Comparison of ENCODE assay signal across 19 cellular contexts in the genomic region with DNA sequence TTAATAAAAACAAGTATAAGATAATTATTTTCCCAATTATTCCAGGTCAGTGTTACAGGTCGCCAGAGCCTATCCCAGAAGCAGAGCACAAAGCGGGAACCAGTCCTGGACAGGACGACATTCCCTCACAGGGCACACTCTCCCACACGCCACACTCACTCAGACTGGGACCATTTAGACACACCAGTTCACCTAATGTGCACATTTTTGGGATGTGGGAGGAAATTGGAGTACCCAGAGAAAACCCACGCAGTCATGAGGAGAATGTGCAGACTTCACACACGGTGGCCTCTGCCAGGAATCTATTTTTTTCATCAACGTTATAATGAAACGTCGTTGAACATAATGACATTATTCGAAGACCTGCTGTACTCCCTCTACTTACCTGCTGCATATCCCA. TPM values are rescaled to one million over a fixed set of nuclear protein-coding genes. Genes with fewer than 3 reads are reported as not detected.
DNase-seq lines count a peak whose midpoint lies in the region; ATAC-seq, FAIRE-seq and TF ChIP-seq lines count a peak whose summit lies in the region.
"Had no signal": no experiment of that assay in that cellular context is flagged by ENCODE, and none has a peak within 500 bp of the region (broad histone marks: within the 10 kb centered on the region; RNA-seq: fewer than 3 reads in every experiment).

No MANE protein-coding gene starts in this region.

- POLR2A ChIA-PET in HCT116 (lab: Charles Lee) = no interaction called here

- no peaks in the 10 kb centered on the region for H3K9me2 ChIP-seq in HCT116 (ENCODE audit: insufficient read depth)

- H3K4me1 ChIP-seq in HCT116 (ENCODE audit: control insufficient read depth in 1 of 2, insufficient read depth in 2 of 2, low read length in 2 of 2) (peaks cover 14 to 37% of the 10 kb centered on the region in 2 experiments), SJSA1 (replicated peaks) (peaks cover 39% of the 10 kb centered on the region), fibroblast of lung (ENCODE audit: control insufficient read depth, extremely low read depth, insufficient read depth, low read length) (peaks cover 13% of the 10 kb centered on the region), skeletal muscle satellite cell (ENCODE audit: control insufficient read depth, insufficient read depth, low read length) (peaks cover 26% of the 10 kb centered on the region), thyroid gland (no peaks in the 10 kb centered on the region), pancreas (no peaks in the 10 kb centered on the region)

- FAIRE-seq in pancreas (lab: Jason Lieb, UNC) = no peak

- H3K27ac ChIP-seq in HCT116 (ENCODE audit: low read depth, low read length) (no peak overlapping the region), SJSA1 (peak overlapping the region; percentile 95), fibroblast of lung (ENCODE audit: insufficient read depth, low read length) (peak overlapping the region; percentile 86), thyroid gland (no peak overlapping the region), pancreas (no peak overlapping the region)

- ATAC-seq in HCT116 (no peak), pancreas (no peak)

- intact Hi-C loops in HCT116 (cut with micrococcal nuclease) = loop anchor here (10.0 kb wide), 1 partner anchor 446 kb away; no protein-coding TSS in a partner anchor
- intact Hi-C loops in thyroid gland (cut with DNase I) = loop anchor here (10.0 kb wide), 1 partner anchor 96 kb away; a partner anchor contains a TSS
- intact Hi-C loops in pancreas (cut with DNase I) = no loop called here

- H3K9me3 ChIP-seq in HCT116 (ENCODE audit: control insufficient read depth in 1 of 2, insufficient read depth in 1 of 2, low read depth in 1 of 2, low read length in 2 of 2) = no peaks in the 10 kb centered on the region
- H3K9me3 ChIP-seq in SJSA1 (replicated peaks) = no peaks in the 10 kb centered on the region
- H3K9me3 ChIP-seq in fibroblast of lung (ENCODE audit: control insufficient read depth, insufficient read depth, low read depth, low read length) = no peaks in the 10 kb centered on the region
- no peaks in the 10 kb centered on the region for H3K9me3 ChIP-seq in skeletal muscle satellite cell (replicated peaks; ENCODE audit: low read length)
- H3K9me3 ChIP-seq in thyroid gland = no peaks in the 10 kb centered on the region
- H3K9me3 ChIP-seq in pancreas = no peaks in the 10 kb centered on the region
- H3K9me3 ChIP-seq: MG63 had no signal

- H4K20me1 ChIP-seq in HCT116 (ENCODE audit: insufficient read depth) (no peaks in the 10 kb centered on the region), fibroblast of lung (ENCODE audit: control insufficient read depth, extremely low read depth, insufficient read depth, low read length) (no peaks in the 10 kb centered on the region)

- RAD21 ChIA-PET in HCT116 (lab: Charles Lee; ENCODE audit: low non-redundant PET in 1 of 2, low total read pairs in 2 of 2, uncharacterized antibody in 2 of 2, unreplicated experiment in 2 of 2) = no interaction called here

- H3K9ac ChIP-seq in HCT116 (ENCODE audit: low read length) = no peak overlapping the region
- no peak overlapping the region for H3K9ac ChIP-seq in fibroblast of lung (ENCODE audit: insufficient read depth, low read length)
- H3K9ac ChIP-seq in skeletal muscle satellite cell (ENCODE audit: low read depth, low read length) = peak overlapping the region; percentile 89

- DNase-seq in HCT116 (ENCODE audit: low read depth, low spot score) = no peak
- no peak for DNase-seq in SJSA1 (ENCODE audit: low read depth in 1 of 2, low spot score in 2 of 2)
- DNase-seq in fibroblast of lung (ENCODE audit: low read depth in 2 of 2) = peak in 1 of 2 donors; percentile 48
- no peak for DNase-seq in AML-193 (lab: John Stamatoyannopoulos, UW)
- no peak for DNase-seq in thyroid gland
- no peak for DNase-seq in pancreas
- DNase-seq: C1 segment of cervical spinal cord, DMS153, H7, KBM-7, MG63, NCI-H1092 treated with DMSO at 0.1 percent for 48 hours, NCI-H1694 treated with DMSO at 0.1 percent for 48 hours, NCI-H2171, NCI-H446 treated with DMSO at 0.1 percent for 48 hours, NCI-H748 treated with DMSO at 0.1 percent for 48 hours, PC-9, Right ventricle myocardium superior had no signal

- H3K79me2 ChIP-seq in HCT116 (ENCODE audit: insufficient read depth, low read length) (no peaks in the 10 kb centered on the region), fibroblast of lung (ENCODE audit: control insufficient read depth, insufficient read depth, low read length) (no peaks in the 10 kb centered on the region)

- TF ChIP-seq CTCF in HCT116 (IDR thresholded peaks at IDR 0.05 in 2 of 3, conservative IDR thresholded peaks at IDR 0.05 in 1 of 3; ENCODE audit: borderline replicate concordance in 1 of 3, insufficient read depth in 1 of 3, low read depth in 2 of 3, low read length in 2 of 3) (no peak), fibroblast of lung (conservative IDR thresholded peaks at IDR 0.05 in 1 of 2, IDR thresholded peaks at IDR 0.05 in 1 of 2; ENCODE audit: low read depth in 1 of 2, low read length in 2 of 2) (no peak), thyroid gland (IDR thresholded peaks at IDR 0.05) (no peak), pancreas (IDR thresholded peaks at IDR 0.05) (no peak)

- no peak for TF ChIP-seq POLR2A in HCT116 (IDR thresholded peaks at IDR 0.05; ENCODE audit: borderline replicate concordance, extremely low read depth, insufficient read depth, insufficient read length)
- no peak for TF ChIP-seq POLR2A in thyroid gland (IDR thresholded peaks at IDR 0.05)

- whole genome bisulfite sequencing in thyroid gland, 2 donors = 76 to 78% methylated on average over 10 of the region's 10 CpGs
- WGBS in pancreas, 2 donors = 54 to 62% methylated on average over 10 of the region's 10 CpGs

- TF ChIP-seq RAD21 in HCT116 (IDR thresholded peaks at IDR 0.05; ENCODE audit: low read depth) = no peak

- H3K27me3 ChIP-seq in HCT116 (ENCODE audit: insufficient read depth, low read length) = no peaks in the 10 kb centered on the region
- H3K27me3 ChIP-seq in SJSA1 (replicated peaks) = no peaks in the 10 kb centered on the region
- H3K27me3 ChIP-seq in fibroblast of lung (ENCODE audit: control insufficient read depth, insufficient read depth, low read length) = no peaks in the 10 kb centered on the region
- H3K27me3 ChIP-seq in skeletal muscle satellite cell (ENCODE audit: control insufficient read depth, insufficient read depth, low read length) = no peaks in the 10 kb centered on the region
- H3K27me3 ChIP-seq in thyroid gland = no peaks in the 10 kb centered on the region
- H3K27me3 ChIP-seq in pancreas = no peaks in the 10 kb centered on the region
- H3K27me3 ChIP-seq: MG63 had no signal

- H2AFZ ChIP-seq in HCT116 (ENCODE audit: low read depth, low read length, poor library complexity, severe bottlenecking) (no peak overlapping the region), fibroblast of lung (ENCODE audit: low read length) (no peak overlapping the region)

- H3K4me3 ChIP-seq in HCT116 (replicated peaks in 1 of 2; ENCODE audit: low read depth in 1 of 2, low read length in 2 of 2) (no peak overlapping the region), SJSA1 (no peak overlapping the region), fibroblast of lung (replicated peaks in 1 of 4; ENCODE audit: control extremely low read depth in 1 of 4, insufficient read depth in 1 of 4, low read depth in 3 of 4, low read length in 4 of 4) (no peak overlapping the region), skeletal muscle satellite cell (ENCODE audit: low read length) (no peak overlapping the region), thyroid gland (replicated peaks in 1 of 3) (no peak overlapping the region), pancreas (no peak overlapping the region)
- H3K4me3 ChIP-seq: MG63, PC-9 had no signal

- CTCF ChIA-PET in HCT116 (lab: Charles Lee) = interaction anchor here (0.8 to 2.7 kb wide), 3 partner anchors 27 to 787 kb away, joined by 3 to 16 read pairs (median 8); no protein-coding TSS in a partner anchor

- H3K4me2 ChIP-seq in HCT116 (ENCODE audit: low read length) (0 out of 2 replicates have a peak overlapping the region, but pooled peaks have one; percentile 12), fibroblast of lung (ENCODE audit: extremely low read depth, insufficient read depth, low read length) (no peak overlapping the region), skeletal muscle satellite cell (ENCODE audit: low read length) (no peak overlapping the region)

- H3K36me3 ChIP-seq in HCT116 (ENCODE audit: control insufficient read depth in 1 of 2, insufficient read depth in 2 of 2, low read length in 2 of 2) (no peaks in the 10 kb centered on the region), SJSA1 (no peaks in the 10 kb centered on the region), fibroblast of lung (ENCODE audit: control insufficient read depth, insufficient read depth, low read length) (no peaks in the 10 kb centered on the region), skeletal muscle satellite cell (ENCODE audit: insufficient read depth, low read length) (no peaks in the 10 kb centered on the region), thyroid gland (no peaks in the 10 kb centered on the region), pancreas (no peaks in the 10 kb centered on the region)
- H3K36me3 ChIP-seq: MG63 had no signal

- BruUV-seq in HCT116 (replicated peaks; lab: Mats Ljungman, UMichigan) = no TSS peak

TF ChIP-seq in HCT116, 20 proteins besides CTCF, POLR2A, EP300 and RAD21 (continues in another document):
- no peak for TF ChIP-seq EGR1 (IDR thresholded peaks at IDR 0.05; ENCODE audit: low read depth)
- TF ChIP-seq CEBPB (IDR thresholded peaks at IDR 0.05; ENCODE audit: low read depth) = no peak
- no peak for TF ChIP-seq EZH2phosphoT487 (IDR thresholded peaks at IDR 0.05; ENCODE audit: borderline replicate concordance)
- TF ChIP-seq, protein P1, sequence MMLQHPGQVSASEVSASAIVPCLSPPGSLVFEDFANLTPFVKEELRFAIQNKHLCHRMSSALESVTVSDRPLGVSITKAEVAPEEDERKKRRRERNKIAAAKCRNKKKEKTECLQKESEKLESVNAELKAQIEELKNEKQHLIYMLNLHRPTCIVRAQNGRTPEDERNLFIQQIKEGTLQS (IDR thresholded peaks at IDR 0.05) = no peak
- no peak for TF ChIP-seq CBX3 (IDR thresholded peaks at IDR 0.05; ENCODE audit: low read depth)
- TF ChIP-seq, protein P2, sequence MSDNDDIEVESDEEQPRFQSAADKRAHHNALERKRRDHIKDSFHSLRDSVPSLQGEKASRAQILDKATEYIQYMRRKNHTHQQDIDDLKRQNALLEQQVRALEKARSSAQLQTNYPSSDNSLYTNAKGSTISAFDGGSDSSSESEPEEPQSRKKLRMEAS (IDR thresholded peaks at IDR 0.05) = no peak
- no peak for TF ChIP-seq POLR2AphosphoS5 (IDR thresholded peaks at IDR 0.05; ENCODE audit: low read depth, low read length)
- TF ChIP-seq FOSL1 (IDR thresholded peaks at IDR 0.05; ENCODE audit: low read depth) = no peak

RNA-seq across cellular contexts. Expression of a gene that starts 20.5 kb away (rescaled TPM):
- total RNA-seq in HCT116 (2021; ENCODE audit: unreplicated experiment) (182 TPM), fibroblast of lung (79.1 and 116 TPM in 2 replicates), thyroid gland (10 to 100 TPM; 75.0 to 98.7 (median 79.3) TPM), pancreas (10 to 100 TPM; 56.1 to 73.6 (median 61.3) TPM)
- 145 and 176 TPM in 2 replicates for polyA plus RNA-seq in HCT116 (2012)
- 54.9 and 62.9 TPM in 2 replicates for total RNA-seq in SJSA1 (2014; rRNA removed; shearing (Covaris generic))
- polyA plus RNA-seq in fibroblast of lung (136 and 142 TPM in 2 replicates), pancreas (10 to 100 TPM; 85.3 to 85.6 TPM)
- 167 and 185 TPM in 2 replicates for polyA plus RNA-seq in fibroblast of lung (2012)
- polyA minus RNA-seq in fibroblast of lung (ENCODE audit: low replicate concordance) = 134 and 202 TPM in 2 replicates
- 60.5 and 61.1 TPM in 2 replicates for total RNA-seq in skeletal muscle satellite cell (2012; rRNA removed)

Comparison
In these comparisons a context has a peak if more than half of its experiments do, and no peak if none do; other contexts are left out.
1. H3K27ac ChIP-seq: peak in SJSA1 (single experiment) and fibroblast of lung (single experiment); none in HCT116 (single experiment), thyroid gland (0 of 3) and pancreas (0 of 4).
2. intact Hi-C loops: an anchor here in HCT116 (10.0 kb wide) and thyroid gland (10.0 kb wide); none called in pancreas.